Comparison of ENCODE assay signal across 7 cellular contexts in the genomic region with DNA sequence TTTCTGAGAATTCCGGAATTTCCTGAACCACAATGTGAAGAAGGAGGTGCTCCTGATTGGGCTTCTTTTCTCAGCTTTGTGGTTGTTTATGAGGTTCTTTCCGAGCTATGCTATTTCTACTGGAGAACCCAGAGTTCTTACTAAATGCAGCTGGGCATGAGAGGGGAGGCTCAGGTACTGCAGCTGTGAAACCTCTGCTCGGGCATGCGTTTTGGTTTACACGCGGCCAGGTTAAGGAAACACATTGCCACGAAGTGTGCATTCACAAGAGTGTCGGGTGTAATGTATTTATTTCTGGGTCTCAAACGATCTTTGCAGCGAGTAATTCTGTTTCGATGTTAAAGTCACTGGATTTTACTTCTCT. TPM values are rescaled to one million over a fixed set of nuclear protein-coding genes. Genes with fewer than 3 reads are reported as not detected.
A peak's percentile ranks its signal among the peaks of the same experiment; 100 is the strongest.
DNase-seq lines count a peak whose midpoint lies in the region; ATAC-seq, FAIRE-seq and TF ChIP-seq lines count a peak whose summit lies in the region.

No MANE protein-coding gene starts in this region.

- peak overlapping the region; percentile 82 for H3K4me2 ChIP-seq in GM23338
- peak overlapping the region; percentile 86 for H3K4me2 ChIP-seq in Karpas-422 (ENCODE audit: low read depth, low read length, poor library complexity, severe bottlenecking)
- H3K4me2 ChIP-seq in neural progenitor cell: peak overlapping the region; percentile 80

- no peak for TF ChIP-seq CTCF in GM13977 (IDR thresholded peaks at IDR 0.05; ENCODE audit: extremely low read depth, insufficient read depth, missing control alignments)
- no peak for TF ChIP-seq CTCF in GM23338 (conservative IDR thresholded peaks at IDR 0.05; ENCODE audit: low read depth in 2 of 2)
- no peak for TF ChIP-seq CTCF in neural progenitor cell (IDR thresholded peaks at IDR 0.05)

- H3F3A ChIP-seq in GM23338 (replicated peaks; ENCODE audit: low read depth): peaks cover 9% of the 10 kb centered on the region; the same call in 1 of the 2 replicates
- H3F3A ChIP-seq in neural progenitor cell (ENCODE audit: low read depth): peaks cover 38% of the 10 kb centered on the region

- peak overlapping the region; percentile 65 for H3K4me3 ChIP-seq in GM23338
- H3K4me3 ChIP-seq in Karpas-422 (ENCODE audit: low read length): peak overlapping the region; percentile 79
- peak overlapping the region; percentile 78 to 87 for H3K4me3 ChIP-seq in esophagus (ENCODE audit: low read depth in 1 of 2, low read length in 2 of 2)
- H3K4me3 ChIP-seq in neural progenitor cell: peak overlapping the region; percentile 68

- H3K79me2 ChIP-seq in GM23338 (replicated peaks; ENCODE audit: insufficient read depth) (peaks cover 37% of the 10 kb centered on the region), Karpas-422 (ENCODE audit: low read length) (peaks cover 36% of the 10 kb centered on the region), neural progenitor cell (ENCODE audit: low read depth) (peaks cover 41% of the 10 kb centered on the region)

- H3K27ac ChIP-seq in GM23338 (ENCODE audit: low read depth) (peak overlapping the region; percentile 93), Karpas-422 (ENCODE audit: low read length) (no peak overlapping the region), esophagus (ENCODE audit: low read depth in 2 of 2, low read length in 1 of 2) (peak overlapping the region; percentile 50 to 90), neural progenitor cell (peak overlapping the region; percentile 74)

- WGBS in esophagus, 2 donors: 1 to 2% methylated on average over 11 of the region's 11 CpGs

- H3K4me1 ChIP-seq in GM23338 (ENCODE audit: insufficient read depth) (peaks cover 27% of the 10 kb centered on the region), Karpas-422 (ENCODE audit: low read length) (peaks cover 39% of the 10 kb centered on the region), esophagus (ENCODE audit: control insufficient read depth in 2 of 2, insufficient read depth in 2 of 2, low read length in 1 of 2) (no peaks in the 10 kb centered on the region), neural progenitor cell (peaks cover 27% of the 10 kb centered on the region)

- ATAC-seq in GM23338: peak; percentile 35

- H3K9me3 Mint-ChIP-seq in GM23338 (peaks cover 4% of the 10 kb centered on the region; the same call in 2 of the 3 replicates), neural progenitor cell (no peaks in the 10 kb centered on the region)
- no peaks in the 10 kb centered on the region for H3K9me3 Mint-ChIP-seq in activated CD4-positive, alpha-beta memory T cell treated with anti-CD3 and anti-CD28 coated beads, Interleukin-2, amount 10 ng/mL, durations not matched to agents 7 days and 5 days

- H3K36me3 Mint-ChIP-seq in GM23338 (ENCODE audit: low read depth): peaks cover 30% of the 10 kb centered on the region
- peaks cover 29% of the 10 kb centered on the region for H3K36me3 Mint-ChIP-seq in activated CD4-positive, alpha-beta memory T cell treated with anti-CD3 and anti-CD28 coated beads, Interleukin-2, amount 10 ng/mL, durations not matched to agents 7 days and 5 days (ENCODE audit: low read depth)
- peaks cover 23% of the 10 kb centered on the region for H3K36me3 Mint-ChIP-seq in neural progenitor cell

- H3K9me2 ChIP-seq in GM23338 (ENCODE audit: insufficient read depth) (no peaks in the 10 kb centered on the region), Karpas-422 (replicated peaks; ENCODE audit: insufficient read depth, low read length) (no peaks in the 10 kb centered on the region)

- FAIRE-seq in urothelium cell line (lab: Jason Lieb, UNC): no peak

- peak; percentile 46 for DNase-seq in GM13977 (ENCODE audit: low spot score)
- DNase-seq in GM23338 (ENCODE audit: low spot score): peak; percentile 34
- peak; percentile 71 for DNase-seq in Karpas-422
- peak; percentile 59 for DNase-seq in activated CD4-positive, alpha-beta memory T cell treated with anti-CD3 and anti-CD28 coated beads, Interleukin-2, amount 10 ng/mL, durations not matched to agents 7 days and 5 days
- peak; percentile 51 for DNase-seq in neural progenitor cell (ENCODE audit: low spot score)
- DNase-seq in urothelium cell line (ENCODE audit: low spot score): peak; percentile 11

- H3K4me3 Mint-ChIP-seq in GM23338: peak overlapping the region; percentile 89
- peak overlapping the region; percentile 92 for H3K4me3 Mint-ChIP-seq in activated CD4-positive, alpha-beta memory T cell treated with anti-CD3 and anti-CD28 coated beads, Interleukin-2, amount 10 ng/mL, durations not matched to agents 7 days and 5 days
- peak overlapping the region; percentile 93 for H3K4me3 Mint-ChIP-seq in neural progenitor cell

- in situ Hi-C loops in GM13977 (cut with MboI; ENCODE audit: low pct_unique_long_range_greater_than_20kb, low sequenced_read_pairs, unreplicated experiment): no loop called here

- H3K27ac Mint-ChIP-seq in GM23338 (peak overlapping the region; percentile 91), neural progenitor cell (peak overlapping the region; percentile 83)
- peak overlapping the region; percentile 96 for H3K27ac Mint-ChIP-seq in activated CD4-positive, alpha-beta memory T cell treated with anti-CD3 and anti-CD28 coated beads, Interleukin-2, amount 10 ng/mL, durations not matched to agents 7 days and 5 days

- H3K27me3 Mint-ChIP-seq in GM23338 (ENCODE audit: insufficient read depth, low read depth, poor library complexity): peaks cover 14% of the 10 kb centered on the region
- H3K27me3 Mint-ChIP-seq in activated CD4-positive, alpha-beta memory T cell treated with anti-CD3 and anti-CD28 coated beads, Interleukin-2, amount 10 ng/mL, durations not matched to agents 7 days and 5 days: peaks cover 4% of the 10 kb centered on the region
- peaks cover 7% of the 10 kb centered on the region for H3K27me3 Mint-ChIP-seq in neural progenitor cell (ENCODE audit: insufficient read depth, low read depth)

- H3K9me3 ChIP-seq in Karpas-422 (ENCODE audit: low read length): no peaks in the 10 kb centered on the region
- no peaks in the 10 kb centered on the region for H3K9me3 ChIP-seq in esophagus (ENCODE audit: control insufficient read depth in 2 of 2, insufficient read depth in 1 of 2, low read depth in 1 of 2, low read length in 1 of 2)
- no peaks in the 10 kb centered on the region for H3K9me3 ChIP-seq in neural progenitor cell (ENCODE audit: low read depth)

- H3K4me1 Mint-ChIP-seq in GM23338 (peaks cover 14% of the 10 kb centered on the region), neural progenitor cell (peaks cover 30% of the 10 kb centered on the region)
- peaks cover 44% of the 10 kb centered on the region for H3K4me1 Mint-ChIP-seq in activated CD4-positive, alpha-beta memory T cell treated with anti-CD3 and anti-CD28 coated beads, Interleukin-2, amount 10 ng/mL, durations not matched to agents 7 days and 5 days

- H3K27me3 ChIP-seq in GM23338 (ENCODE audit: insufficient read depth) (no peaks in the 10 kb centered on the region), Karpas-422 (ENCODE audit: low read length) (no peaks in the 10 kb centered on the region), esophagus (ENCODE audit: control insufficient read depth in 1 of 2, insufficient read depth in 2 of 2, low read length in 2 of 2) (no peaks in the 10 kb centered on the region), neural progenitor cell (peaks cover 50% of the 10 kb centered on the region)

- H3K36me3 ChIP-seq in GM23338 (ENCODE audit: insufficient read depth) (peaks cover 26% of the 10 kb centered on the region), Karpas-422 (ENCODE audit: insufficient read depth, low read length) (peaks cover 29% of the 10 kb centered on the region), esophagus (ENCODE audit: control insufficient read depth in 2 of 2, insufficient read depth in 2 of 2, low read length in 1 of 2) (no peaks in the 10 kb centered on the region), neural progenitor cell (peaks cover 19% of the 10 kb centered on the region)

- H4K20me1 ChIP-seq in GM23338 (replicated peaks; ENCODE audit: insufficient read depth) (peaks cover 25% of the 10 kb centered on the region), Karpas-422 (ENCODE audit: insufficient read depth, low read depth, low read length) (peaks cover 29% of the 10 kb centered on the region), neural progenitor cell (ENCODE audit: low read depth) (peaks cover 29% of the 10 kb centered on the region)

- H3K9ac ChIP-seq in Karpas-422 (ENCODE audit: low read length) (peak overlapping the region; percentile 93), neural progenitor cell (no peak overlapping the region)

- POLR2A ChIA-PET in activated CD4-positive, alpha-beta memory T cell treated with anti-CD3 and anti-CD28 coated beads, Interleukin-2, amount 10 ng/mL, durations not matched to agents 7 days and 5 days (lab: Charles Lee): interaction anchor here (0.8 to 2.6 kb wide), 8 partner anchors 9 to 34 kb away, joined by 3 to 12 read pairs (median 5); no protein-coding TSS in a partner anchor

- H2AFZ ChIP-seq in GM23338 (peak overlapping the region; percentile 82; the same call in 1 of the 2 replicates), Karpas-422 (ENCODE audit: low read length) (peak overlapping the region; percentile 72), neural progenitor cell (replicated peaks) (peak overlapping the region; percentile 72)

- CTCF ChIA-PET in activated CD4-positive, alpha-beta memory T cell treated with anti-CD3 and anti-CD28 coated beads, Interleukin-2, amount 10 ng/mL, durations not matched to agents 7 days and 5 days (lab: Charles Lee): interaction anchor here (1.4 kb wide), 2 partner anchors 16 to 34 kb away, joined by 8 read pairs; no protein-coding TSS in a partner anchor

TF ChIP-seq in GM23338, 12 proteins besides CTCF, POLR2A, EP300 and RAD21 (continues in another document):
- TF ChIP-seq EZH2 (IDR thresholded peaks at IDR 0.05; ENCODE audit: low read depth, unreplicated experiment) (no peak), POLR2AphosphoS5 (IDR thresholded peaks at IDR 0.05; ENCODE audit: low read depth) (no peak), EZH2phosphoT487 (IDR thresholded peaks at IDR 0.05; ENCODE audit: unreplicated experiment) (no peak), ZNF114 (CRISPR knock-in tag; IDR thresholded peaks at IDR 0.05) (no peak)

RNA-seq across cellular contexts. Expression of gene MIR17HG, which starts 0.7 kb away (rescaled TPM):
- 44.8 and 46.0 TPM in 2 replicates for total RNA-seq in GM23338 (2014; rRNA removed; shearing (Covaris generic))
- polyA plus RNA-seq in GM23338 (2016; fragmentation: Nextera tagmentation; extraction: Ambion mirVana) (9.1 and 14.8 TPM in 2 replicates), esophagus (1 to 10 TPM; 1.7 to 7.2 TPM)
- 3.8 and 23.4 TPM in 2 replicates for total RNA-seq in Karpas-422 (2014; rRNA removed; shearing (Covaris generic); ENCODE audit: low replicate concordance)
- 1 to 10 TPM; 6.7 to 7.7 TPM for total RNA-seq in activated CD4-positive, alpha-beta memory T cell treated with anti-CD3 and anti-CD28 coated beads, Interleukin-2, amount 10 ng/mL, durations not matched to agents 7 days and 5 days
- 53.4 and 69.7 TPM in 2 replicates for total RNA-seq in neural progenitor cell (ENCODE audit: low replicate concordance)

RNA-seq across cellular contexts. Expression of gene GPC5, which starts 51.6 kb away (rescaled TPM):
- total RNA-seq in GM23338 (2014; rRNA removed; shearing (Covaris generic)): 1.1 and 1.2 TPM in 2 replicates
- polyA plus RNA-seq in GM23338 (2016; fragmentation: Nextera tagmentation; extraction: Ambion mirVana) (0.78 and 0.95 TPM in 2 replicates), esophagus (not detected)
- not detected in 2 replicates for total RNA-seq in Karpas-422 (2014; rRNA removed; shearing (Covaris generic); ENCODE audit: low replicate concordance)
- not detected for total RNA-seq in activated CD4-positive, alpha-beta memory T cell treated with anti-CD3 and anti-CD28 coated beads, Interleukin-2, amount 10 ng/mL, durations not matched to agents 7 days and 5 days
- total RNA-seq in neural progenitor cell (ENCODE audit: low replicate concordance): 0.07 and 0.77 TPM in 2 replicates

Comparison
In these comparisons a context has a peak if more than half of its experiments do, and no peak if none do; other contexts are left out.
1. DNase-seq: peak in every context shown above with its lines; median percentile 71 in Karpas-422; 59 in activated CD4-positive, alpha-beta memory T cell treated with anti-CD3 and anti-CD28 coated beads, Interleukin-2, amount 10 ng/mL, durations not matched to agents 7 days and 5 days; 51 in neural progenitor cell; 46 in GM13977; 34 in GM23338; 11 in urothelium cell line.